Comparison of ENCODE assay signal across 12 cellular contexts in genomic region chr3:14474363-14475081, GRCh38.
"Had no signal": no experiment of that assay in that cellular context is flagged by ENCODE, and none has a peak within 500 bp of the region (broad histone marks: within the 10 kb centered on the region; RNA-seq: fewer than 3 reads in every experiment).

No MANE protein-coding gene starts in this region.

- DNase-seq: activated B cell treated with CpG ODN at 0.5 μM for 24 hours; activated CD4-positive, alpha-beta T cell treated with anti-CD3 and anti-CD28 coated beads, Interleukin-2, amount 10 ng/mL, durations not matched to agents 24 days and 14 days; activated naive CD4-positive, alpha-beta T cell treated with anti-CD3 and anti-CD28 coated beads for 36 hours; activated naive CD8-positive, alpha-beta T cell treated with anti-CD3 and anti-CD28 coated beads, Interleukin-2, amount 50 U/mL, for 24 hours; hypothalamus; right lobe of liver; stimulated activated CD4-positive, alpha-beta T cell treated with anti-CD3 and anti-CD28 coated beads, Interleukin-1b, Interleukin-23, amount 100 ng/mL, for 48 hours; T-helper 2 cell had no signal

- ATAC-seq: activated naive CD8-positive, alpha-beta T cell treated with anti-CD3 and anti-CD28 coated beads, Interleukin-2, amount 50 U/mL, for 24 hours; natural killer cell treated with Interleukin-12 subunit alpha and Interleukin-12 subunit beta and Interleukin-15 and Interleukin-18, amount 100 ng/mL, for 72 hours; right lobe of liver had no signal

- H3K4me3 ChIP-seq: right lobe of liver, thoracic aorta had no signal

- H3K27ac ChIP-seq: right lobe of liver, thoracic aorta had no signal

- H3K9me3 ChIP-seq: right lobe of liver, thoracic aorta had no signal

- H3K4me1 ChIP-seq: right lobe of liver had no signal

- FAIRE-seq: colon, TTC549 had no signal

- H3K27me3 ChIP-seq: right lobe of liver had no signal

- H3K36me3 ChIP-seq: right lobe of liver had no signal
